Comparison of ENCODE assay signal across 15 cellular contexts in the genomic region with DNA sequence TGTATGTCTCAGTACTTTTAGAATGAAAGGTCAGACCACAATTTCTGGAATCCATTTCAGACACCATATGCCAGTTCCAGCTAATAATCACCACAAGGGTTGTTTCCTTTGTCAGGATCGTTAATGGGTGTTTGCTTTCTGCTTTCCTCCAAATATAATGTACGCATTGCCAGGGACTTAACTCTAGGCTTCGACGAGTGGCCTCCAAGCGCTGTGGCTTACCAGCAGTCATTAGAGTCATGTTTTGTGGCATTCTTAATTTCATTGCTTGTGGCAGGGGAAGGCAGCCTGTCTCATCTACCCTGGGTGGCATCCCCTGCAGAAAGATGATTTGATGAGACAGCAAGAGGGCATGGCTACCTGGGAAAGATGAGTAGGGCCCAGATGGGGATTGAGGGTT. TPM values are rescaled to one million over a fixed set of nuclear protein-coding genes. Genes with fewer than 3 reads are reported as not detected.
DNase-seq lines count a peak whose midpoint lies in the region; ATAC-seq and TF ChIP-seq lines count a peak whose summit lies in the region.
"Had no signal": no experiment of that assay in that cellular context is flagged by ENCODE, and none has a peak within 500 bp of the region (broad histone marks: within the 10 kb centered on the region; RNA-seq: fewer than 3 reads in every experiment).

No MANE protein-coding gene starts in this region.

- TF ChIP-seq CTCF in brain (conservative IDR thresholded peaks at IDR 0.05) (no peak), Calu3 (IDR thresholded peaks at IDR 0.05; ENCODE audit: unreplicated experiment) (no peak)

- no TSS peak for BruUV-seq in Calu3 (replicated peaks; lab: Mats Ljungman, UMichigan)

- CTCF ChIA-PET in Calu3 (lab: Charles Lee) = no interaction called here

- ATAC-seq in stimulated activated effector memory CD8-positive, alpha-beta T cell treated with anti-CD3 and anti-CD28 coated beads, Interleukin-12 subunit alpha, Interleukin-12 subunit beta, amount 100 ng/mL, for 72 hours = no peak

- peaks cover 81% of the 10 kb centered on the region for H3K36me3 Mint-ChIP-seq in brain
- H3K36me3 Mint-ChIP-seq in stimulated activated effector memory CD8-positive, alpha-beta T cell treated with anti-CD3 and anti-CD28 coated beads, Interleukin-12 subunit alpha, Interleukin-12 subunit beta, amount 100 ng/mL, for 72 hours = peaks cover 96% of the 10 kb centered on the region
- peaks cover 48% of the 10 kb centered on the region for H3K36me3 Mint-ChIP-seq in Calu3 (ENCODE audit: insufficient read depth, unreplicated experiment)

- peaks cover 9% of the 10 kb centered on the region for H3K4me1 Mint-ChIP-seq in brain
- peaks cover 36% of the 10 kb centered on the region for H3K4me1 Mint-ChIP-seq in stimulated activated effector memory CD8-positive, alpha-beta T cell treated with anti-CD3 and anti-CD28 coated beads, Interleukin-12 subunit alpha, Interleukin-12 subunit beta, amount 100 ng/mL, for 72 hours
- peaks cover 7% of the 10 kb centered on the region for H3K4me1 Mint-ChIP-seq in Calu3 (ENCODE audit: low read depth, unreplicated experiment)

- intact Hi-C loops in Calu3 (cut with micrococcal nuclease; ENCODE audit: unreplicated experiment) = no loop called here

- H3K27me3 Mint-ChIP-seq in brain (no peaks in the 10 kb centered on the region), Calu3 (ENCODE audit: unreplicated experiment) (no peaks in the 10 kb centered on the region)

- H3K9me3 Mint-ChIP-seq in brain = no peaks in the 10 kb centered on the region
- no peaks in the 10 kb centered on the region for H3K9me3 Mint-ChIP-seq in stimulated activated effector memory CD8-positive, alpha-beta T cell treated with anti-CD3 and anti-CD28 coated beads, Interleukin-12 subunit alpha, Interleukin-12 subunit beta, amount 100 ng/mL, for 72 hours
- no peaks in the 10 kb centered on the region for H3K9me3 Mint-ChIP-seq in Calu3 (ENCODE audit: low read depth, unreplicated experiment)
- H3K9me3 Mint-ChIP-seq: CD8-positive, alpha-beta memory T cell had no signal

- peak; percentile 8 for DNase-seq in activated effector memory CD4-positive, alpha-beta T cell treated with anti-CD3 and anti-CD28 coated beads, Interleukin-2, amount 50 U/mL, for 16 hours
- DNase-seq in activated effector memory CD4-positive, alpha-beta T cell treated with Interleukin-2 at 50 U/mL for 16 hours = no peak
- peak; percentile 34 for DNase-seq in NCI-H2029 (lab: John Stamatoyannopoulos, UW)
- DNase-seq in stimulated activated effector memory CD8-positive, alpha-beta T cell treated with anti-CD3 and anti-CD28 coated beads, Interleukin-12 subunit alpha, Interleukin-12 subunit beta, amount 100 ng/mL, for 72 hours (ENCODE audit: low spot score in 2 of 2) = no peak
- no peak for DNase-seq in Calu3
- DNase-seq in activated gamma-delta T cell (lab: John Stamatoyannopoulos, UW) = no peak
- DNase-seq in NCI-H345 treated with DMSO at 0.1 percent for 48 hours (lab: John Stamatoyannopoulos, UW; ENCODE audit: unreplicated experiment) = no peak
- DNase-seq: activated CD4-positive, alpha-beta T cell treated with anti-CD3 and anti-CD28 coated beads, Interleukin-2, amount 50 U/mL, for 48 hours; CD8-positive, alpha-beta memory T cell; cerebellar nuclear complex; effector CD8-positive, alpha-beta T cell; left ventricle myocardium inferior; NCI-H226; stimulated activated CD4-positive, alpha-beta T cell treated with anti-CD3 and anti-CD28 coated beads, Interleukin-2, amount 100 ng/mL, for 24 hours had no signal

- peak overlapping the region in 3 of 5 experiments; percentile 51 to 69 (median 62) for H3K27ac Mint-ChIP-seq in brain
- H3K27ac Mint-ChIP-seq in stimulated activated effector memory CD8-positive, alpha-beta T cell treated with anti-CD3 and anti-CD28 coated beads, Interleukin-12 subunit alpha, Interleukin-12 subunit beta, amount 100 ng/mL, for 72 hours = peak overlapping the region; percentile 82
- H3K27ac Mint-ChIP-seq in Calu3 (ENCODE audit: unreplicated experiment) = no peak overlapping the region

- H3K4me3 Mint-ChIP-seq in brain (no peak overlapping the region), Calu3 (ENCODE audit: low read depth, unreplicated experiment) (no peak overlapping the region)
- no peak overlapping the region for H3K4me3 Mint-ChIP-seq in stimulated activated effector memory CD8-positive, alpha-beta T cell treated with anti-CD3 and anti-CD28 coated beads, Interleukin-12 subunit alpha, Interleukin-12 subunit beta, amount 100 ng/mL, for 72 hours
- H3K4me3 Mint-ChIP-seq: CD8-positive, alpha-beta memory T cell had no signal

RNA-seq across cellular contexts. Expression of a gene that starts 22.5 kb away (rescaled TPM):
- polyA plus RNA-seq in brain (ENCODE audit: insufficient read depth, low read depth, low replicate concordance) = 125 TPM
- total RNA-seq in Calu3 (2022) = 87.3 and 88.0 TPM in 2 replicates

RNA-seq across cellular contexts. Expression of a gene that starts 22.8 kb away (rescaled TPM):
- polyA plus RNA-seq in brain (ENCODE audit: insufficient read depth, low read depth, low replicate concordance) = 40.9 TPM
- 71.7 and 72.8 TPM in 2 replicates for total RNA-seq in Calu3 (2022)

RNA-seq across cellular contexts. Expression of a gene that starts 34.9 kb away (rescaled TPM):
- polyA plus RNA-seq in brain (ENCODE audit: insufficient read depth, low read depth, low replicate concordance) = 120 TPM
- total RNA-seq in Calu3 (2022) = 37.1 and 37.9 TPM in 2 replicates

RNA-seq across cellular contexts. Expression of a gene that starts 35.4 kb away (rescaled TPM):
- polyA plus RNA-seq in brain (ENCODE audit: insufficient read depth, low read depth, low replicate concordance) = 51.7 TPM
- 2.3 and 3.0 TPM in 2 replicates for total RNA-seq in Calu3 (2022)

RNA-seq across cellular contexts. Expression of a gene that starts 44.7 kb away (rescaled TPM):
- polyA plus RNA-seq in brain (ENCODE audit: insufficient read depth, low read depth, low replicate concordance) = 2,480 TPM
- 497 and 516 TPM in 2 replicates for total RNA-seq in Calu3 (2022)

Comparison
In these comparisons a context has a peak if more than half of its experiments do, and no peak if none do; other contexts are left out.
1. DNase-seq: peak in activated effector memory CD4-positive, alpha-beta T cell treated with anti-CD3 and anti-CD28 coated beads, Interleukin-2, amount 50 U/mL, for 16 hours (single experiment) and NCI-H2029 (single experiment); none in activated effector memory CD4-positive, alpha-beta T cell treated with Interleukin-2 at 50 U/mL for 16 hours (single experiment), stimulated activated effector memory CD8-positive, alpha-beta T cell treated with anti-CD3 and anti-CD28 coated beads, Interleukin-12 subunit alpha, Interleukin-12 subunit beta, amount 100 ng/mL, for 72 hours (0 of 2), Calu3 (single experiment), activated gamma-delta T cell (single experiment) and NCI-H345 treated with DMSO at 0.1 percent for 48 hours (single experiment).